26 cellular contexts compared by ENCODE assay signal in the genomic region with DNA sequence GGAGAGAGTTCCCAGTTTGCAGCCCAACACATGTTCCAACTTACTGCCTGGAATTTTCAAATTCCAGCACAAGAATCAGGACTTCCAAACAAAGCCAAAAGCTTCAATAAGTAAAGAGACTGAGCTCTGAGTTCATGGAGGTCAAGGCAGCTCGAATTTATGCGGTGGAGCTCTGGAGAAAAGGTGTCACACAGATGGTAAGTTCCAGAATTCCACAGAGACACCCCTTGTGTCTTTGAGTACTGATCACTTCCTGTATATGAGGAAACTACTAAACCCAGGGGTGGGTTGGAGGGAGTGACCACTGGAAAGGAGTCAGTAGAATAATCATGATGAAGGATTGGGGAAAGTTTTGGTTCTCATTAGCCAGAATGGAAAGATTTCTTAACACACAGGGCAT.
A peak's percentile ranks its signal among the peaks of the same experiment; 100 is the strongest.
DNase-seq lines count a peak whose midpoint lies in the region; FAIRE-seq and TF ChIP-seq lines count a peak whose summit lies in the region.
"Had no signal": no experiment of that assay in that cellular context is flagged by ENCODE, and none has a peak within 500 bp of the region (broad histone marks: within the 10 kb centered on the region; RNA-seq: fewer than 3 reads in every experiment).

No MANE protein-coding gene starts in this region.

- no peaks in the 10 kb centered on the region; the same call in 1 of the 2 replicates for H3K27me3 Mint-ChIP-seq in H9 (ENCODE audit: low read depth)
- H3K27me3 Mint-ChIP-seq: B cell had no signal

- H4K5ac ChIP-seq in H9 (ENCODE audit: insufficient read length, low read depth, low read length): no peak overlapping the region
- H4K5ac ChIP-seq in H1 (ENCODE audit: insufficient read length, low read depth, low read length): no peak overlapping the region

- no peak overlapping the region for H2BK5ac ChIP-seq in H9 (ENCODE audit: insufficient read length, low read length)
- H2BK5ac ChIP-seq in H1 (ENCODE audit: low read depth, low read length): no peak overlapping the region

- TF ChIP-seq POLR2A in H1 (IDR thresholded peaks at IDR 0.05; ENCODE audit: control extremely low read depth in 1 of 2, low read depth in 2 of 2, low read length in 2 of 2): no peak

- H3K79me1 ChIP-seq in H9 (ENCODE audit: insufficient read depth, low read depth, low read length, poor library complexity, severe bottlenecking) (no peaks in the 10 kb centered on the region), H1 (ENCODE audit: low read depth, low read length) (no peaks in the 10 kb centered on the region)

- H3K27ac Mint-ChIP-seq in H9: no peak overlapping the region
- H3K27ac Mint-ChIP-seq: activated T-cell treated with anti-CD3 and anti-CD28 coated beads, Interleukin-2, amount 50 U/mL, for 72 hours; B cell; CD8-positive, alpha-beta T cell had no signal

- no peak for TF ChIP-seq RAD21 in H1 (IDR thresholded peaks at IDR 0.05 in 1 of 2, conservative IDR thresholded peaks at IDR 0.05 in 1 of 2; ENCODE audit: low read depth in 2 of 2, low read length in 2 of 2)

- no peak overlapping the region for H3T11ph ChIP-seq in H9 (ENCODE audit: low read length)

- H3K4ac ChIP-seq in H9 (ENCODE audit: low read depth, low read length) (no peak overlapping the region), H1 (replicated peaks; ENCODE audit: insufficient read length, low read depth, low read length) (no peak overlapping the region)

- H3K9me3 ChIP-seq in H9 (ENCODE audit: control insufficient read depth, low read depth, low read length) (no peaks in the 10 kb centered on the region), H1 (ENCODE audit: insufficient read depth in 2 of 2, low read depth in 1 of 2, low read length in 1 of 2) (peaks cover 11 to 12% of the 10 kb centered on the region in 2 experiments; a peak in 3 of 4 replicates)
- H3K9me3 ChIP-seq: esophagus squamous epithelium, left lung, upper lobe of left lung had no signal

- H3K56ac ChIP-seq in H9 (ENCODE audit: insufficient read length, low read depth, low read length) (no peak overlapping the region), H1 (replicated peaks; ENCODE audit: insufficient read length, low read depth, low read length) (no peak overlapping the region)

- H3K4me3 Mint-ChIP-seq in H9: no peak overlapping the region
- H3K4me3 Mint-ChIP-seq: activated T-cell treated with anti-CD3 and anti-CD28 coated beads, Interleukin-2, amount 50 U/mL, for 72 hours; B cell; CD8-positive, alpha-beta T cell had no signal

- H3K4me3 ChIP-seq in H1 (ENCODE audit: extremely low read depth in 1 of 4, insufficient read depth in 2 of 4, low read depth in 3 of 4, low read length in 4 of 4): no peak overlapping the region
- H3K4me3 ChIP-seq: esophagus squamous epithelium, left lung, smooth muscle cell, upper lobe of left lung had no signal

- H3K14ac ChIP-seq in H9 (ENCODE audit: insufficient read depth, low read length) (no peak overlapping the region), H1 (ENCODE audit: insufficient read length) (no peak overlapping the region)

- no peak overlapping the region for H3K23ac ChIP-seq in H9 (ENCODE audit: insufficient read length, low read depth, low read length)
- no peak overlapping the region for H3K23ac ChIP-seq in H1 (ENCODE audit: insufficient read length)

- H3K27ac ChIP-seq in H9 (ENCODE audit: insufficient read length, low read depth, low read length) (no peak overlapping the region), H1 (ENCODE audit: low read depth, low read length) (no peak overlapping the region)
- H3K27ac ChIP-seq: esophagus squamous epithelium, left lung, upper lobe of left lung had no signal

- no peaks in the 10 kb centered on the region for H3K79me2 ChIP-seq in H9 (ENCODE audit: insufficient read depth, low read length)
- H3K79me2 ChIP-seq in H1 (ENCODE audit: control insufficient read depth in 1 of 2, insufficient read depth in 2 of 2, low read length in 2 of 2): no peaks in the 10 kb centered on the region

- H3K18ac ChIP-seq in H9 (ENCODE audit: insufficient read length, low read depth, low read length): no peak overlapping the region
- no peak overlapping the region for H3K18ac ChIP-seq in H1 (ENCODE audit: extremely low read depth, low read length)

- no peak for TF ChIP-seq EP300 in H1 (IDR thresholded peaks at IDR 0.05; ENCODE audit: borderline replicate concordance in 1 of 2, low read depth in 2 of 2, low read length in 2 of 2)

- H2BK15ac ChIP-seq in H9 (ENCODE audit: low read depth, low read length) (no peak overlapping the region), H1 (ENCODE audit: low read length) (no peak overlapping the region)

- peaks cover 8 to 10% of the 10 kb centered on the region in 2 experiments for H3K4me1 Mint-ChIP-seq in H9
- H3K4me1 Mint-ChIP-seq: B cell had no signal

- H3K4me2 ChIP-seq in H9 (ENCODE audit: insufficient read depth, insufficient read length, low read length) (no peak overlapping the region), H1 (ENCODE audit: insufficient read depth in 1 of 2, low read depth in 2 of 2, low read length in 2 of 2) (no peak overlapping the region)
- H3K4me2 ChIP-seq: smooth muscle cell had no signal

- no peak overlapping the region for H2BK20ac ChIP-seq in H9 (ENCODE audit: low read depth, low read length, poor library complexity, severe bottlenecking)
- H2BK20ac ChIP-seq in H1 (ENCODE audit: low read length): no peak overlapping the region

- no peaks in the 10 kb centered on the region for H3K4me1 ChIP-seq in H9 (ENCODE audit: insufficient read depth, low read length)
- H3K4me1 ChIP-seq in H1 (replicated peaks in 1 of 4; ENCODE audit: control insufficient read depth in 3 of 4, insufficient read depth in 4 of 4, low read length in 3 of 4): peaks cover 0 to 4% (median 0%) of the 10 kb centered on the region in 4 experiments; a peak in 1 of 7 replicates
- H3K4me1 ChIP-seq: left lung, upper lobe of left lung had no signal

- H2BK120ac ChIP-seq in H9 (ENCODE audit: low read depth, low read length, poor library complexity, severe bottlenecking) (no peak overlapping the region), H1 (replicated peaks; ENCODE audit: low read depth, low read length) (no peak overlapping the region)

- DNase-seq in AG08395 (ENCODE audit: low spot score): peak; percentile 19
- no peak for DNase-seq in H9
- DNase-seq in H1 (ENCODE audit: low read depth in 1 of 2, low spot score in 2 of 2): no peak
- peak; percentile 6 for DNase-seq in kidney tubule cell (ENCODE audit: low spot score)
- DNase-seq in cerebellar nuclear complex (lab: John Stamatoyannopoulos, UW): no peak
- DNase-seq in DMS53 treated with DMSO at 0.1 percent for 48 hours (lab: John Stamatoyannopoulos, UW; ENCODE audit: unreplicated experiment): no peak
- DNase-seq in NCI-H69 (lab: John Stamatoyannopoulos, UW): no peak
- no peak for DNase-seq in NCI-H2081 treated with DMSO at 0.1 percent for 48 hours (lab: John Stamatoyannopoulos, UW)
- DNase-seq: 8988T; activated CD4-positive, alpha-beta T cell treated with anti-CD3 and anti-CD28 coated beads, Interleukin-2, amount 50 U/mL, for 48 hours; activated CD4-positive, CD25-positive, alpha-beta regulatory T cell treated with anti-CD3 and anti-CD28 coated beads, Interleukin-2, amount 50 U/mL, for 72 hours; activated naive CD4-positive, alpha-beta T cell treated with Interleukin-2 at 50 U/mL for 16 hours; activated T-cell treated with anti-CD3 and anti-CD28 coated beads, Interleukin-2, amount 50 U/mL, for 72 hours; CD8-positive, alpha-beta T cell; central memory CD4-positive, alpha-beta T cell; dermis blood vessel endothelial cell; esophagus squamous epithelium; NCI-H1436 treated with DMSO at 0.1 percent for 48 hours; NCI-H446; NCI-H82; right cardiac atrium; stimulated activated naive CD4-positive, alpha-beta T cell; upper lobe of left lung had no signal

- no peak for FAIRE-seq in H1 (lab: Jason Lieb, UNC)

- no peak overlapping the region for H4K8ac ChIP-seq in H9 (replicated peaks; ENCODE audit: insufficient read length, low read depth, low read length)
- no peak overlapping the region for H4K8ac ChIP-seq in H1 (ENCODE audit: extremely low read depth, insufficient read depth, low read length)

- POLR2A ChIA-PET in H1 (lab: Charles Lee; ENCODE audit: partially characterized antibody): no interaction called here

- CTCF ChIA-PET in H1 (lab: Charles Lee; ENCODE audit: partially characterized antibody): interaction anchor here (0.7 kb wide), 1 partner anchor 12 kb away, joined by 3 read pairs; no protein-coding TSS in a partner anchor

- no peaks in the 10 kb centered on the region for H3K23me2 ChIP-seq in H9 (ENCODE audit: insufficient read length, low read depth, low read length, poor library complexity, severe bottlenecking)
- no peaks in the 10 kb centered on the region for H3K23me2 ChIP-seq in H1 (ENCODE audit: low read depth, low read length)

- H3K36me3 ChIP-seq in H1 (ENCODE audit: control insufficient read depth in 2 of 4, insufficient read depth in 4 of 4, low read length in 3 of 4): no peaks in the 10 kb centered on the region
- H3K36me3 ChIP-seq: esophagus squamous epithelium, left lung, upper lobe of left lung had no signal

- no peak overlapping the region for H3K9ac ChIP-seq in H9 (ENCODE audit: extremely low read depth, insufficient read length, low read length)
- H3K9ac ChIP-seq in H1 (replicated peaks in 1 of 4; ENCODE audit: extremely low read depth in 1 of 4, low read depth in 3 of 4, low read length in 3 of 4): no peak overlapping the region

- TF ChIP-seq CTCF in H9 (conservative IDR thresholded peaks at IDR 0.05) (no peak), H1 (IDR thresholded peaks at IDR 0.05; ENCODE audit: control extremely low read depth in 1 of 3, insufficient read depth in 1 of 3, low read depth in 1 of 3, low read length in 3 of 3) (no peak)

- H3K36me3 Mint-ChIP-seq in H9 (ENCODE audit: insufficient read depth in 1 of 3, low read depth in 3 of 3): no peaks in the 10 kb centered on the region; a peak in 2 of 7 replicates
- H3K36me3 Mint-ChIP-seq: CD8-positive, alpha-beta T cell had no signal

- H3K27me3 ChIP-seq in H9 (ENCODE audit: insufficient read depth, low read length) (no peaks in the 10 kb centered on the region), H1 (replicated peaks in 1 of 4; ENCODE audit: control insufficient read depth in 3 of 4, extremely low read depth in 1 of 4, insufficient read depth in 3 of 4, low read length in 3 of 4) (no peaks in the 10 kb centered on the region)
- H3K27me3 ChIP-seq: esophagus squamous epithelium, left lung, upper lobe of left lung had no signal

- WGBS in H9 (ENCODE audit: extremely low coverage, insufficient read length, low lambda C conversion rate): no CpG with 5 or more reads among the region's 2 CpGs
- 90% methylated on average over 2 of the region's 2 CpGs; no CpG with 5 or more reads in 1 of the 2 experiments for WGBS in H1 (ENCODE audit: extremely low coverage in 1 of 2, insufficient coverage in 1 of 2, insufficient read length in 1 of 2, insufficient replicate concordance in 2 of 2, low coverage in 1 of 2, low lambda C conversion rate in 2 of 2, missing lambda C conversion rate in 1 of 2), 2 experiments

- H2BK12ac ChIP-seq in H9 (ENCODE audit: insufficient read length, low read depth, low read length): no peak overlapping the region
- H2BK12ac ChIP-seq in H1 (ENCODE audit: low read depth, low read length): no peak overlapping the region

- peaks cover 3 to 8% of the 10 kb centered on the region in 2 experiments; a peak in 2 of 5 replicates for H3K9me3 Mint-ChIP-seq in H9

- H4K91ac ChIP-seq in H9 (ENCODE audit: insufficient read length, low read depth, low read length) (no peak overlapping the region), H1 (replicated peaks; ENCODE audit: insufficient read length, low read length) (no peak overlapping the region)

- H2AK5ac ChIP-seq in H9 (ENCODE audit: insufficient read length, low read length): no peak overlapping the region
- H2AK5ac ChIP-seq in H1 (ENCODE audit: low read depth, low read length): no peak overlapping the region

- H4K20me1 ChIP-seq in H9 (ENCODE audit: control insufficient read depth, insufficient read depth, insufficient read length) (no peaks in the 10 kb centered on the region), H1 (replicated peaks in 1 of 2; ENCODE audit: control insufficient read depth in 1 of 2, insufficient read depth in 2 of 2, low read length in 2 of 2) (no peaks in the 10 kb centered on the region)

- peak overlapping the region; percentile 40 for H2AFZ ChIP-seq in H9 (ENCODE audit: low read length)
- H2AFZ ChIP-seq in H1 (ENCODE audit: low read length): 0 out of 2 replicates have a peak overlapping the region, but pooled peaks have one; percentile 53

Comparison
In these comparisons a context has a peak if more than half of its experiments do, and no peak if none do; other contexts are left out.
1. DNase-seq: peak in AG08395 (single experiment) and kidney tubule cell (single experiment); none in H9 (single experiment), H1 (0 of 2), cerebellar nuclear complex (0 of 2), DMS53 treated with DMSO at 0.1 percent for 48 hours (single experiment), NCI-H69 (single experiment) and NCI-H2081 treated with DMSO at 0.1 percent for 48 hours (single experiment).